Comparison of ENCODE assay signal across 2 cellular contexts in the genomic region with DNA sequence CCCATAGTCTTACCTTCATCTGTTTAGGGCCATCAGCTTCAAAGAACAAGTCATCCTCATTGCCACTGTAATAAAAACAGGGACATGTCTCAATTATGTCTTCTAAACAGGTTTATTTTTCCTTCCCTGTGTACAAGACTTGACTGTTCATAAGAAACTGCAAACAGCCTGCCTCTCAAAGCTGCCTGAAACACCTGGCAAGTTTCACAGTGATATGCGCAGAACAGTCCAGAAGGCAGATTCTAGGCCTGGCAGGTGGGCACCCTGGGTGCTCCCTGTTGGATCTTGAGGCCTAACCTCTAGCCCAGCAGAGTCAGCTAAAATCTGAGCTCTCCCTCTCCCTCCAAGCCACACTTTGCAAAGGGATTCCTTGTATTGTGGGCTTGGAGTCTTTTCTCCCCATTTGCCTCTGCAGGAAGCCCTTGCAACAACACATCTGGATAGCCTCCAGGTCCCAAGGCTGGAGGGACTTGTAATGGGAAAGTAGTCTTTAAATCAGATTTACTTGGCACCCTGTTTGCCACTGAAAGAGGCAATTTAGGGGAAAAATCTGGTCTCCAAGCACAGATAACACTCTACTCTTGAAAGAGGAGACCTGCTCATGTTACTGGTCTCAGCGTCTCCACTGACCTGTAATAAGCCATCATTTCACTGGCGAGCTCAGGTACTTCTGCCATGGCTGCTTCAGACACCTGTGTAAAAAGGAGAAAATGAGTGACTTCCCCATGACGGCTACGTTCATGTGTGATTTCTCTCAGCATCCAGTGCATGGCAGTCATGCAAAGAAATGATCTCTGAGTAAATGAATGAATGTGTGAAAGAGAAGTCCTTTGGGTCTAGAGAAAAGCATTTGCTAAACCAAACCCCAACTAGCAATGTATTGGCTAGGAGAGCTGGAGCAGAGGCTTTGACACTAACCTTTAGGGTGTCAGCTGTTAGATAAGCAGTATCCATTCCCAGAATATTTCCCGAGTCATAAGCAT.
TF ChIP-seq lines count a peak whose summit lies in the region.

No MANE protein-coding gene starts in this region.

TF ChIP-seq in SK-N-SH, 30 proteins besides CTCF, POLR2A, EP300 and RAD21:
- TF ChIP-seq, protein P1, sequence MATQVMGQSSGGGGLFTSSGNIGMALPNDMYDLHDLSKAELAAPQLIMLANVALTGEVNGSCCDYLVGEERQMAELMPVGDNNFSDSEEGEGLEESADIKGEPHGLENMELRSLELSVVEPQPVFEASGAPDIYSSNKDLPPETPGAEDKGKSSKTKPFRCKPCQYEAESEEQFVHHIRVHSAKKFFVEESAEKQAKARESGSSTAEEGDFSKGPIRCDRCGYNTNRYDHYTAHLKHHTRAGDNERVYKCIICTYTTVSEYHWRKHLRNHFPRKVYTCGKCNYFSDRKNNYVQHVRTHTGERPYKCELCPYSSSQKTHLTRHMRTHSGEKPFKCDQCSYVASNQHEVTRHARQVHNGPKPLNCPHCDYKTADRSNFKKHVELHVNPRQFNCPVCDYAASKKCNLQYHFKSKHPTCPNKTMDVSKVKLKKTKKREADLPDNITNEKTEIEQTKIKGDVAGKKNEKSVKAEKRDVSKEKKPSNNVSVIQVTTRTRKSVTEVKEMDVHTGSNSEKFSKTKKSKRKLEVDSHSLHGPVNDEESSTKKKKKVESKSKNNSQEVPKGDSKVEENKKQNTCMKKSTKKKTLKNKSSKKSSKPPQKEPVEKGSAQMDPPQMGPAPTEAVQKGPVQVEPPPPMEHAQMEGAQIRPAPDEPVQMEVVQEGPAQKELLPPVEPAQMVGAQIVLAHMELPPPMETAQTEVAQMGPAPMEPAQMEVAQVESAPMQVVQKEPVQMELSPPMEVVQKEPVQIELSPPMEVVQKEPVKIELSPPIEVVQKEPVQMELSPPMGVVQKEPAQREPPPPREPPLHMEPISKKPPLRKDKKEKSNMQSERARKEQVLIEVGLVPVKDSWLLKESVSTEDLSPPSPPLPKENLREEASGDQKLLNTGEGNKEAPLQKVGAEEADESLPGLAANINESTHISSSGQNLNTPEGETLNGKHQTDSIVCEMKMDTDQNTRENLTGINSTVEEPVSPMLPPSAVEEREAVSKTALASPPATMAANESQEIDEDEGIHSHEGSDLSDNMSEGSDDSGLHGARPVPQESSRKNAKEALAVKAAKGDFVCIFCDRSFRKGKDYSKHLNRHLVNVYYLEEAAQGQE (IDR thresholded peaks at IDR 0.05; ENCODE audit: low read depth, low read length), result no peak
- TF ChIP-seq TAF1 (IDR thresholded peaks at IDR 0.05; ENCODE audit: borderline replicate concordance, low read depth, low read length) (no peak), MEF2A (IDR thresholded peaks at IDR 0.05; ENCODE audit: borderline replicate concordance, low read depth) (no peak), RCOR1 (IDR thresholded peaks at IDR 0.05; ENCODE audit: low read length) (no peak), TCF12 (IDR thresholded peaks at IDR 0.05) (no peak), SIN3A (IDR thresholded peaks at IDR 0.05; ENCODE audit: borderline replicate concordance, low read depth, low read length) (no peak), CHD2 (IDR thresholded peaks at IDR 0.05; ENCODE audit: low read length, partially characterized antibody) (no peak), GATA2 (CRISPR knock-in tag; IDR thresholded peaks at IDR 0.05) (no peak), EZH2phosphoT487 (IDR thresholded peaks at IDR 0.05; ENCODE audit: borderline replicate concordance, low read depth) (no peak), SMC3 (IDR thresholded peaks at IDR 0.05; ENCODE audit: low read depth, low read length) (no peak), JUND (IDR thresholded peaks at IDR 0.05) (no peak), ELF1 (IDR thresholded peaks at IDR 0.05) (no peak), RXRA (IDR thresholded peaks at IDR 0.05; ENCODE audit: borderline replicate concordance, low read depth) (no peak)
- TF ChIP-seq, protein P2, sequence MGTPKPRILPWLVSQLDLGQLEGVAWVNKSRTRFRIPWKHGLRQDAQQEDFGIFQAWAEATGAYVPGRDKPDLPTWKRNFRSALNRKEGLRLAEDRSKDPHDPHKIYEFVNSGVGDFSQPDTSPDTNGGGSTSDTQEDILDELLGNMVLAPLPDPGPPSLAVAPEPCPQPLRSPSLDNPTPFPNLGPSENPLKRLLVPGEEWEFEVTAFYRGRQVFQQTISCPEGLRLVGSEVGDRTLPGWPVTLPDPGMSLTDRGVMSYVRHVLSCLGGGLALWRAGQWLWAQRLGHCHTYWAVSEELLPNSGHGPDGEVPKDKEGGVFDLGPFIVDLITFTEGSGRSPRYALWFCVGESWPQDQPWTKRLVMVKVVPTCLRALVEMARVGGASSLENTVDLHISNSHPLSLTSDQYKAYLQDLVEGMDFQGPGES (IDR thresholded peaks at IDR 0.05; ENCODE audit: low read depth, low read length), result no peak
- TF ChIP-seq, protein P3, sequence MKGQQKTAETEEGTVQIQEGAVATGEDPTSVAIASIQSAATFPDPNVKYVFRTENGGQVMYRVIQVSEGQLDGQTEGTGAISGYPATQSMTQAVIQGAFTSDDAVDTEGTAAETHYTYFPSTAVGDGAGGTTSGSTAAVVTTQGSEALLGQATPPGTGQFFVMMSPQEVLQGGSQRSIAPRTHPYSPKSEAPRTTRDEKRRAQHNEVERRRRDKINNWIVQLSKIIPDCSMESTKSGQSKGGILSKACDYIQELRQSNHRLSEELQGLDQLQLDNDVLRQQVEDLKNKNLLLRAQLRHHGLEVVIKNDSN (IDR thresholded peaks at IDR 0.05; ENCODE audit: borderline replicate concordance, low read depth), result no peak
- TF ChIP-seq, protein P4, sequence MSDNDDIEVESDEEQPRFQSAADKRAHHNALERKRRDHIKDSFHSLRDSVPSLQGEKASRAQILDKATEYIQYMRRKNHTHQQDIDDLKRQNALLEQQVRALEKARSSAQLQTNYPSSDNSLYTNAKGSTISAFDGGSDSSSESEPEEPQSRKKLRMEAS (IDR thresholded peaks at IDR 0.05; ENCODE audit: low read depth), result no peak

TF ChIP-seq in SK-N-SH treated with all-trans-retinoic acid at 6 μM for 48 hours, 23 proteins besides CTCF, POLR2A, EP300 and RAD21 (continued from another document):
- TF ChIP-seq GLIS3 (CRISPR knock-in tag; IDR thresholded peaks at IDR 0.05) (no peak), ISL1 (CRISPR knock-in tag; IDR thresholded peaks at IDR 0.05) (no peak), PPARA (CRISPR knock-in tag; IDR thresholded peaks at IDR 0.05; ENCODE audit: borderline replicate concordance) (no peak), ZNF565 (CRISPR knock-in tag; conservative IDR thresholded peaks at IDR 0.05; ENCODE audit: low read depth) (no peak)
- TF ChIP-seq, protein P5, sequence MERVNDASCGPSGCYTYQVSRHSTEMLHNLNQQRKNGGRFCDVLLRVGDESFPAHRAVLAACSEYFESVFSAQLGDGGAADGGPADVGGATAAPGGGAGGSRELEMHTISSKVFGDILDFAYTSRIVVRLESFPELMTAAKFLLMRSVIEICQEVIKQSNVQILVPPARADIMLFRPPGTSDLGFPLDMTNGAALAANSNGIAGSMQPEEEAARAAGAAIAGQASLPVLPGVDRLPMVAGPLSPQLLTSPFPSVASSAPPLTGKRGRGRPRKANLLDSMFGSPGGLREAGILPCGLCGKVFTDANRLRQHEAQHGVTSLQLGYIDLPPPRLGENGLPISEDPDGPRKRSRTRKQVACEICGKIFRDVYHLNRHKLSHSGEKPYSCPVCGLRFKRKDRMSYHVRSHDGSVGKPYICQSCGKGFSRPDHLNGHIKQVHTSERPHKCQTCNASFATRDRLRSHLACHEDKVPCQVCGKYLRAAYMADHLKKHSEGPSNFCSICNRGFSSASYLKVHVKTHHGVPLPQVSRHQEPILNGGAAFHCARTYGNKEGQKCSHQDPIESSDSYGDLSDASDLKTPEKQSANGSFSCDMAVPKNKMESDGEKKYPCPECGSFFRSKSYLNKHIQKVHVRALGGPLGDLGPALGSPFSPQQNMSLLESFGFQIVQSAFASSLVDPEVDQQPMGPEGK (CRISPR knock-in tag; IDR thresholded peaks at IDR 0.05; ENCODE audit: borderline replicate concordance), result no peak
- TF ChIP-seq, protein P6, sequence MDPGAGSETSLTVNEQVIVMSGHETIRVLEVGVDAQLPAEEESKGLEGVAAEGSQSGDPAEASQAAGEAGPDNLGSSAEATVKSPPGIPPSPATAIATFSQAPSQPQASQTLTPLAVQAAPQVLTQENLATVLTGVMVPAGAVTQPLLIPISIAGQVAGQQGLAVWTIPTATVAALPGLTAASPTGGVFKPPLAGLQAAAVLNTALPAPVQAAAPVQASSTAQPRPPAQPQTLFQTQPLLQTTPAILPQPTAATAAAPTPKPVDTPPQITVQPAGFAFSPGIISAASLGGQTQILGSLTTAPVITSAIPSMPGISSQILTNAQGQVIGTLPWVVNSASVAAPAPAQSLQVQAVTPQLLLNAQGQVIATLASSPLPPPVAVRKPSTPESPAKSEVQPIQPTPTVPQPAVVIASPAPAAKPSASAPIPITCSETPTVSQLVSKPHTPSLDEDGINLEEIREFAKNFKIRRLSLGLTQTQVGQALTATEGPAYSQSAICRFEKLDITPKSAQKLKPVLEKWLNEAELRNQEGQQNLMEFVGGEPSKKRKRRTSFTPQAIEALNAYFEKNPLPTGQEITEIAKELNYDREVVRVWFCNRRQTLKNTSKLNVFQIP (CRISPR knock-in tag; IDR thresholded peaks at IDR 0.05; ENCODE audit: borderline replicate concordance, low read depth), result no peak
